ENCODE assay signal across 8 cellular contexts in the genomic region with DNA sequence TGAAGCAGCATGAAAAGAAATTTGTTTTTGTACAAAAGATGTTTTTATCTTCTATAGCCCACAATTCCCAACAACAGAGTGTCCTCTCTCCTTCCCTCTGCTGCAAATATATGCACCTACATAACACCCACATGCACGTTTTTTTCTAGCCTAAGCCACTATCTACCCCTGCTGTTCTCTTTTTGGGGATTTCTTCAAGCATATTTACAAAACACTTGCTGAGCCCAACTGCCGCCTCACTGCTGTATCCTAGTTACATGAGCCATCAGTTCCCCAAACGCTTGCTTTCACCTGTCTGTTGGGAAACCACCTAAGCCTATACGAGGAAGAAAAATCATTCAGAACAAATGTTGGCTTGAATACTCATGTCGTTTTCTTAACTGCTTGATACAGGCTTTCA.
DNase-seq lines count a peak whose midpoint lies in the region; ATAC-seq and TF ChIP-seq lines count a peak whose summit lies in the region.

No MANE protein-coding gene starts in this region.

- no peaks in the 10 kb centered on the region for H3K4me1 Mint-ChIP-seq in CD4-positive, alpha-beta T cell (ENCODE audit: low read depth)

- peak overlapping the region; percentile 27; the same call in 1 of the 2 replicates for H3K4me2 ChIP-seq in OCI-LY7 (ENCODE audit: low read length)

- no TSS peak for BruUV-seq in OCI-LY7 (replicated peaks; lab: Mats Ljungman, UMichigan)

- no peak overlapping the region for H3K27ac Mint-ChIP-seq in CD4-positive, alpha-beta T cell

- intact Hi-C loops in OCI-LY7 (cut with micrococcal nuclease; ENCODE audit: unreplicated experiment) (no loop called here), transverse colon (cut with DNase I; ENCODE audit: low total_unique reads) (no loop called here)
- intact Hi-C loops in CD4-positive, alpha-beta T cell (cut with DNase I, micrococcal nuclease), result no loop called here

- no peak for TF ChIP-seq EP300 in transverse colon (IDR thresholded peaks at IDR 0.05; ENCODE audit: low read depth)

- CTCF ChIA-PET in OCI-LY7 (lab: Charles Lee; ENCODE audit: unreplicated experiment), result no interaction called here
- CTCF ChIA-PET in CD4-positive, alpha-beta T cell (lab: Charles Lee), result interaction anchor here (0.6 kb wide), 1 partner anchor 60 kb away, joined by 3 read pairs; no protein-coding TSS in a partner anchor

- H3K4me3 Mint-ChIP-seq in CD4-positive, alpha-beta T cell, result no peak overlapping the region

- no peaks in the 10 kb centered on the region for H3K27me3 ChIP-seq in CD4-positive, alpha-beta T cell (ENCODE audit: control insufficient read depth, insufficient read depth, low read length)
- no peaks in the 10 kb centered on the region for H3K27me3 ChIP-seq in transverse colon

- H3K36me3 Mint-ChIP-seq in CD4-positive, alpha-beta T cell (ENCODE audit: low read depth), result no peaks in the 10 kb centered on the region

- in situ Hi-C loops in transverse colon (cut with MboI; ENCODE audit: low pct_ligation_motif_present in 1 of 4, low pct_unique_long_range_greater_than_20kb in 1 of 4, low sequenced_read_pairs in 3 of 4), result no loop called here

- no peak overlapping the region for H2AFZ ChIP-seq in OCI-LY7 (ENCODE audit: low read length)

- H3K4me1 ChIP-seq in OCI-LY7 (ENCODE audit: insufficient read depth, low read length, poor library complexity, severe bottlenecking), result peaks cover 30% of the 10 kb centered on the region
- H3K4me1 ChIP-seq in transverse colon, result peaks cover 0 to 37% (median 8%) of the 10 kb centered on the region in 4 donors

- POLR2A ChIA-PET in OCI-LY7 (lab: Charles Lee), result interaction anchor here (1.1 to 1.5 kb wide), 3 partner anchors 9 to 14 kb away, joined by 3 to 4 read pairs (median 3); no protein-coding TSS in a partner anchor
- POLR2A ChIA-PET in CD4-positive, alpha-beta T cell (lab: Charles Lee), result no interaction called here

- H3K79me2 ChIP-seq in OCI-LY7 (ENCODE audit: insufficient read depth, low read depth, low read length), result no peaks in the 10 kb centered on the region

- no peaks in the 10 kb centered on the region for H3K9me2 ChIP-seq in OCI-LY7 (ENCODE audit: insufficient read depth, low read length)

- H3K27ac ChIP-seq in OCI-LY7 (ENCODE audit: low read depth, low read length, poor library complexity, severe bottlenecking), result peak overlapping the region; percentile 28
- H3K27ac ChIP-seq in CD4-positive, alpha-beta T cell (ENCODE audit: low read depth, low read length), result no peak overlapping the region
- no peak overlapping the region for H3K27ac ChIP-seq in transverse colon

- H4K20me1 ChIP-seq in OCI-LY7 (ENCODE audit: insufficient read depth, low read length), result no peaks in the 10 kb centered on the region

- no peak overlapping the region for H3K4me3 ChIP-seq in OCI-LY7 (ENCODE audit: low read depth, low read length, poor library complexity, severe bottlenecking)
- no peak overlapping the region for H3K4me3 ChIP-seq in transverse colon

- peaks cover 14% of the 10 kb centered on the region for H3K36me3 ChIP-seq in OCI-LY7 (ENCODE audit: insufficient read depth, low read length)
- peaks cover 0 to 4% (median 0%) of the 10 kb centered on the region in 4 donors for H3K36me3 ChIP-seq in transverse colon

- no peak for TF ChIP-seq POLR2A in transverse colon (IDR thresholded peaks at IDR 0.05)

- no peaks in the 10 kb centered on the region for H3K9me3 Mint-ChIP-seq in CD4-positive, alpha-beta T cell

- H3K27me3 Mint-ChIP-seq in CD4-positive, alpha-beta T cell, result no peaks in the 10 kb centered on the region

- DNase-seq in DMS153 (lab: John Stamatoyannopoulos, UW) (peak; percentile 31), OCI-LY7 (ENCODE audit: low spot score) (peak; percentile 53), cerebellar nuclear complex (lab: John Stamatoyannopoulos, UW) (no peak), transverse colon (no peak)
- DNase-seq in CD4-positive, alpha-beta T cell, result no peak

- TF ChIP-seq CTCF in OCI-LY7 (conservative IDR thresholded peaks at IDR 0.05; ENCODE audit: low read length), result no peak
- TF ChIP-seq CTCF in CD4-positive, alpha-beta T cell (IDR thresholded peaks at IDR 0.05), result no peak
- no peak for TF ChIP-seq CTCF in transverse colon (IDR thresholded peaks at IDR 0.05)

- H3K9me3 ChIP-seq in OCI-LY7 (ENCODE audit: low read length) (no peaks in the 10 kb centered on the region), transverse colon (no peaks in the 10 kb centered on the region)
- no peaks in the 10 kb centered on the region for H3K9me3 ChIP-seq in CD4-positive, alpha-beta T cell (ENCODE audit: control insufficient read depth, low read length)

- peak; percentile 87 for ATAC-seq in GM18907 (IDR thresholded peaks at IDR 0.05; ENCODE audit: unreplicated experiment)
- peak; percentile 86 for ATAC-seq in HG02885 (IDR thresholded peaks at IDR 0.05; ENCODE audit: poor library complexity, unreplicated experiment)
- ATAC-seq in CD4-positive, alpha-beta T cell (ENCODE audit: poor library complexity), result no peak
- no peak for ATAC-seq in GM18498 (IDR thresholded peaks at IDR 0.05; ENCODE audit: unreplicated experiment)

- 30 to 31% methylated on average over 5 of the region's 5 CpGs for WGBS in transverse colon (ENCODE audit: low coverage in 1 of 2), 2 donors

Comparison
In these comparisons a context has a peak if more than half of its experiments do, and no peak if none do; other contexts are left out.
1. DNase-seq: peak in DMS153 (single experiment) and OCI-LY7 (single experiment); none in cerebellar nuclear complex (0 of 2), CD4-positive, alpha-beta T cell (0 of 10) and transverse colon (single experiment).
2. ATAC-seq: peak in GM18907 (single experiment) and HG02885 (single experiment); none in CD4-positive, alpha-beta T cell (single experiment) and GM18498 (single experiment).